ENCODE assay signal across 1 cellular context in genomic region chr17:40541873-40542561, GRCh38.
A peak's percentile ranks its signal among the peaks of the same experiment; 100 is the strongest.
TF ChIP-seq lines count a peak whose summit lies in the region.

No MANE protein-coding gene starts in this region.

TF ChIP-seq in GM12878, 131 proteins besides CTCF, POLR2A, EP300 and RAD21 (continued from another document):
- no peak for TF ChIP-seq EED (IDR thresholded peaks at IDR 0.05; ENCODE audit: low read depth)
- TF ChIP-seq, protein P1, sequence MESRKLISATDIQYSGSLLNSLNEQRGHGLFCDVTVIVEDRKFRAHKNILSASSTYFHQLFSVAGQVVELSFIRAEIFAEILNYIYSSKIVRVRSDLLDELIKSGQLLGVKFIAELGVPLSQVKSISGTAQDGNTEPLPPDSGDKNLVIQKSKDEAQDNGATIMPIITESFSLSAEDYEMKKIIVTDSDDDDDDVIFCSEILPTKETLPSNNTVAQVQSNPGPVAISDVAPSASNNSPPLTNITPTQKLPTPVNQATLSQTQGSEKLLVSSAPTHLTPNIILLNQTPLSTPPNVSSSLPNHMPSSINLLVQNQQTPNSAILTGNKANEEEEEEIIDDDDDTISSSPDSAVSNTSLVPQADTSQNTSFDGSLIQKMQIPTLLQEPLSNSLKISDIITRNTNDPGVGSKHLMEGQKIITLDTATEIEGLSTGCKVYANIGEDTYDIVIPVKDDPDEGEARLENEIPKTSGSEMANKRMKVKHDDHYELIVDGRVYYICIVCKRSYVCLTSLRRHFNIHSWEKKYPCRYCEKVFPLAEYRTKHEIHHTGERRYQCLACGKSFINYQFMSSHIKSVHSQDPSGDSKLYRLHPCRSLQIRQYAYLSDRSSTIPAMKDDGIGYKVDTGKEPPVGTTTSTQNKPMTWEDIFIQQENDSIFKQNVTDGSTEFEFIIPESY (IDR thresholded peaks at IDR 0.05): peak; percentile 84; the same call in 1 of the 2 replicates
- no peak for TF ChIP-seq SRF (IDR thresholded peaks at IDR 0.05; ENCODE audit: low read depth in 2 of 2, low read length in 2 of 2)
- TF ChIP-seq BMI1 (IDR thresholded peaks at IDR 0.05; ENCODE audit: borderline replicate concordance): no peak
- no peak for TF ChIP-seq MEF2A (IDR thresholded peaks at IDR 0.05; ENCODE audit: insufficient read depth, low read depth, low read length)
- no peak; the same call in 1 of the 2 replicates for TF ChIP-seq MTA2 (IDR thresholded peaks at IDR 0.05; ENCODE audit: low read depth)
- TF ChIP-seq CUX1 (IDR thresholded peaks at IDR 0.05; ENCODE audit: insufficient replicate concordance, low read depth, low read length): no peak
- no peak for TF ChIP-seq SUZ12 (IDR thresholded peaks at IDR 0.05; ENCODE audit: unreplicated experiment)
- TF ChIP-seq, protein P2, sequence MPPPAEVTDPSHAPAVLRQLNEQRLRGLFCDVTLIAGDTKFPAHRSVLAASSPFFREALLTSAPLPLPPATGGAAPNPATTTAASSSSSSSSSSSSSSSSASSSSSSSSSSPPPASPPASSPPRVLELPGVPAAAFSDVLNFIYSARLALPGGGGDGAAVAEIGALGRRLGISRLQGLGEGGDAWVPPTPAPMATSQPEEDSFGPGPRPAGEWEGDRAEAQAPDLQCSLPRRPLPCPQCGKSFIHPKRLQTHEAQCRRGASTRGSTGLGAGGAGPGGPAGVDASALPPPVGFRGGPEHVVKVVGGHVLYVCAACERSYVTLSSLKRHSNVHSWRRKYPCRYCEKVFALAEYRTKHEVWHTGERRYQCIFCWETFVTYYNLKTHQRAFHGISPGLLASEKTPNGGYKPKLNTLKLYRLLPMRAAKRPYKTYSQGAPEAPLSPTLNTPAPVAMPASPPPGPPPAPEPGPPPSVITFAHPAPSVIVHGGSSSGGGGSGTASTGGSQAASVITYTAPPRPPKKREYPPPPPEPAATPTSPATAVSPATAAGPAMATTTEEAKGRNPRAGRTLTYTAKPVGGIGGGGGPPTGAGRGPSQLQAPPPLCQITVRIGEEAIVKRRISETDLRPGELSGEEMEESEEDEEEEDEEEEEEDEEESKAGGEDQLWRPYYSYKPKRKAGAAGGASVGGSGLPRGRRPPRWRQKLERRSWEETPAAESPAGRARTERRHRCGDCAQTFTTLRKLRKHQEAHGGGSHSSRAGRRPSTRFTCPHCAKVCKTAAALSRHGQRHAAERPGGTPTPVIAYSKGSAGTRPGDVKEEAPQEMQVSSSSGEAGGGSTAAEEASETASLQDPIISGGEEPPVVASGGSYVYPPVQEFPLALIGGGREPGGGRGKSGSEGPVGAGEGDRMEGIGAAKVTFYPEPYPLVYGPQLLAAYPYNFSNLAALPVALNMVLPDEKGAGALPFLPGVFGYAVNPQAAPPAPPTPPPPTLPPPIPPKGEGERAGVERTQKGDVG (CRISPR knock-in tag; IDR thresholded peaks at IDR 0.05): no peak
- TF ChIP-seq RBBP5 (conservative IDR thresholded peaks at IDR 0.05): no peak
- TF ChIP-seq KAT2A (conservative IDR thresholded peaks at IDR 0.05; ENCODE audit: control insufficient read depth, low read depth, low read length): no peak
- no peak for TF ChIP-seq NRF1 (conservative IDR thresholded peaks at IDR 0.05; ENCODE audit: low read depth, low read length)
- TF ChIP-seq ASH2L (IDR thresholded peaks at IDR 0.05; ENCODE audit: borderline replicate concordance, low read depth): no peak
- no peak for TF ChIP-seq ESRRA (IDR thresholded peaks at IDR 0.05; ENCODE audit: low read length)
- no peak for TF ChIP-seq PRDM15 (CRISPR knock-in tag; IDR thresholded peaks at IDR 0.05)
- no peak for TF ChIP-seq MXI1 (IDR thresholded peaks at IDR 0.05; ENCODE audit: low read depth, low read length)
- TF ChIP-seq MYC (IDR thresholded peaks at IDR 0.05; ENCODE audit: insufficient read depth, insufficient read length, insufficient replicate concordance, low read length, severe bottlenecking): no peak
- TF ChIP-seq BACH1 (IDR thresholded peaks at IDR 0.05; ENCODE audit: borderline replicate concordance): no peak
- no peak for TF ChIP-seq SP1 (IDR thresholded peaks at IDR 0.05; ENCODE audit: low read depth, low read length)
- no peak for TF ChIP-seq KLF5 (IDR thresholded peaks at IDR 0.05; ENCODE audit: partially characterized antibody)
- TF ChIP-seq ZBTB40 (IDR thresholded peaks at IDR 0.05; ENCODE audit: borderline replicate concordance): no peak
- no peak for TF ChIP-seq FOXM1 (IDR thresholded peaks at IDR 0.05; ENCODE audit: low read depth, low read length)
- TF ChIP-seq, protein P3, sequence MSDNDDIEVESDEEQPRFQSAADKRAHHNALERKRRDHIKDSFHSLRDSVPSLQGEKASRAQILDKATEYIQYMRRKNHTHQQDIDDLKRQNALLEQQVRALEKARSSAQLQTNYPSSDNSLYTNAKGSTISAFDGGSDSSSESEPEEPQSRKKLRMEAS (IDR thresholded peaks at IDR 0.05; ENCODE audit: low read depth, low read length): no peak
- TF ChIP-seq ZNF384 (IDR thresholded peaks at IDR 0.05; ENCODE audit: borderline replicate concordance, low read depth, low read length): no peak
- no peak for TF ChIP-seq STAT1 (conservative IDR thresholded peaks at IDR 0.05)
- peak; percentile 67; the same call in 1 of the 2 replicates for TF ChIP-seq TCF12 (IDR thresholded peaks at IDR 0.05; ENCODE audit: low read depth, low read length)
- TF ChIP-seq NR2C1 (IDR thresholded peaks at IDR 0.05): no peak
- no peak for TF ChIP-seq FOS (IDR thresholded peaks at IDR 0.05; ENCODE audit: borderline replicate concordance, extremely low read depth, insufficient read length)
- no peak for TF ChIP-seq HDAC6 (IDR thresholded peaks at IDR 0.05; ENCODE audit: unreplicated experiment)
- TF ChIP-seq HDGF (IDR thresholded peaks at IDR 0.05): peak; percentile 25; the same call in 1 of the 2 replicates
- no peak for TF ChIP-seq TCF7 (IDR thresholded peaks at IDR 0.05; ENCODE audit: borderline replicate concordance)
- no peak for TF ChIP-seq LARP7 (IDR thresholded peaks at IDR 0.05)
- TF ChIP-seq, protein P4, sequence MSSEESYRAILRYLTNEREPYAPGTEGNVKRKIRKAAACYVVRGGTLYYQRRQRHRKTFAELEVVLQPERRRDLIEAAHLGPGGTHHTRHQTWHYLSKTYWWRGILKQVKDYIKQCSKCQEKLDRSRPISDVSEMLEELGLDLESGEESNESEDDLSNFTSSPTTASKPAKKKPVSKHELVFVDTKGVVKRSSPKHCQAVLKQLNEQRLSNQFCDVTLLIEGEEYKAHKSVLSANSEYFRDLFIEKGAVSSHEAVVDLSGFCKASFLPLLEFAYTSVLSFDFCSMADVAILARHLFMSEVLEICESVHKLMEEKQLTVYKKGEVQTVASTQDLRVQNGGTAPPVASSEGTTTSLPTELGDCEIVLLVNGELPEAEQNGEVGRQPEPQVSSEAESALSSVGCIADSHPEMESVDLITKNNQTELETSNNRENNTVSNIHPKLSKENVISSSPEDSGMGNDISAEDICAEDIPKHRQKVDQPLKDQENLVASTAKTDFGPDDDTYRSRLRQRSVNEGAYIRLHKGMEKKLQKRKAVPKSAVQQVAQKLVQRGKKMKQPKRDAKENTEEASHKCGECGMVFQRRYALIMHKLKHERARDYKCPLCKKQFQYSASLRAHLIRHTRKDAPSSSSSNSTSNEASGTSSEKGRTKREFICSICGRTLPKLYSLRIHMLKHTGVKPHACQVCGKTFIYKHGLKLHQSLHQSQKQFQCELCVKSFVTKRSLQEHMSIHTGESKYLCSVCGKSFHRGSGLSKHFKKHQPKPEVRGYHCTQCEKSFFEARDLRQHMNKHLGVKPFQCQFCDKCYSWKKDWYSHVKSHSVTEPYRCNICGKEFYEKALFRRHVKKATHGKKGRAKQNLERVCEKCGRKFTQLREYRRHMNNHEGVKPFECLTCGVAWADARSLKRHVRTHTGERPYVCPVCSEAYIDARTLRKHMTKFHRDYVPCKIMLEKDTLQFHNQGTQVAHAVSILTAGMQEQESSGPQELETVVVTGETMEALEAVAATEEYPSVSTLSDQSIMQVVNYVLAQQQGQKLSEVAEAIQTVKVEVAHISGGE (CRISPR knock-in tag; IDR thresholded peaks at IDR 0.05): no peak
- TF ChIP-seq BHLHE40 (IDR thresholded peaks at IDR 0.05; ENCODE audit: borderline replicate concordance in 1 of 2, low read depth in 2 of 2, low read length in 1 of 2): no peak
- TF ChIP-seq DPF2 (IDR thresholded peaks at IDR 0.05): 0 out of 2 replicates have a peak, but pooled peaks have one; percentile 8
- no peak for TF ChIP-seq ATF7 (IDR thresholded peaks at IDR 0.05; ENCODE audit: low read depth)
- TF ChIP-seq MEF2B (IDR thresholded peaks at IDR 0.05; ENCODE audit: partially characterized antibody, poor library complexity, severe bottlenecking): no peak
- no peak for TF ChIP-seq MYB (IDR thresholded peaks at IDR 0.05; ENCODE audit: borderline replicate concordance, low read depth, low read length)
- no peak for TF ChIP-seq BCL11A (IDR thresholded peaks at IDR 0.05; ENCODE audit: low read depth, low read length)
- TF ChIP-seq NFIC (IDR thresholded peaks at IDR 0.05; ENCODE audit: low read depth, low read length): no peak
- TF ChIP-seq NR2F1 (conservative IDR thresholded peaks at IDR 0.05): peak; percentile 74; the same call in 1 of the 2 replicates
